Comparison of ENCODE assay signal across 8 cellular contexts in the genomic region with DNA sequence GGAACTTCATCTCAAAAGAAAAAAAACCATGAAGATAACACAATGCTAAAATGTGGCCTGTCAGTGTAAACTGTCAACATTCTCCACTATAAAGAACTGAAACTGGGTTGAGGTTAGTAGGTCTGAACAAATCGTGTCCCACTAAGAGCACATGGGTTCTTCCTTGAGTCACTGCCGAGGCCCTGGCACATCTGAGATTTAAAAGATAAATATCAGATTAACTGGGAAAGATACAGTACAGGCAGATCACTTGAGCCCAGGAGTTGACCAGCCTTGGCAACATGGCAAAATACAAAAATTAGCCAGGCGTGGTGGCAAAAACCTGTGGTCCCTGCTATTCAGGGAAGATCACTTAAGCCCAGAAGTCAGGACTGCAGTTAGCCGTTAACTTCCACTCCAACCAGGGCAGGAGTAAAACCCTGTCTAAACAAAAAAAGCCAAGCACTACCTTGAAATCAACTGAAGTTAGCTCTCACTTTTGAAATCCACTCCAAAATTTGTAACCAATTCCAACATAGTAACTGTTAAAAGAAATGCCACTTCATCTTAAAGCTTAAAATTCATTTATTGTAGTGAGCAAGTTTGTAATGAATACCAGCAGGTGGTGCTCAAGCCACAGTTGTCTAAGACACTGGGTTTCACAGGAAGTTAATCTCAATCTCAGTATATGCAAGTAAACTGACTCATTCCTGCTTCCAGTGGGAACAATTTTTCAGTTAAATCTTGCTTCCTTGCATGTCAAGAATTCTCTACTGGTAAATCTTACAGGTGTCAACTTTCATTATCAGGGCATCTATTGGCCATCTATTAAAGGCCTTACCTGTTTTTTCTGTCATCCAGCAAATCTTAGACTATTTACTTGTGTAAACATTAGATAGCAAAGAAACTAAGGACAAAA. TPM values are rescaled to one million over a fixed set of nuclear protein-coding genes. Genes with fewer than 3 reads are reported as not detected.
DNase-seq lines count a peak whose midpoint lies in the region; ATAC-seq and TF ChIP-seq lines count a peak whose summit lies in the region.

No MANE protein-coding gene starts in this region.

- intact Hi-C loops in IMR-90 (cut with micrococcal nuclease) = loop anchor here (1.0 kb wide), 1 partner anchor 95 kb away; no protein-coding TSS in a partner anchor

- H3K23ac ChIP-seq in IMR-90 (ENCODE audit: low read depth, low read length) = no peak overlapping the region; the same call in 1 of the 2 replicates

- H4K91ac ChIP-seq in IMR-90 (ENCODE audit: insufficient read depth, low read depth, low read length) = no peak overlapping the region

- in situ Hi-C loops in IMR-90 (cut with MboI; ENCODE audit: low sequenced_read_pairs) = no loop called here

- no peak overlapping the region for H2AK5ac ChIP-seq in IMR-90 (ENCODE audit: low read depth, low read length)

- peak overlapping the region; percentile 14 for H2BK5ac ChIP-seq in IMR-90 (ENCODE audit: low read depth, low read length, poor library complexity, severe bottlenecking)

- peak overlapping the region; percentile 79 to 96 (median 83) for H3K27ac Mint-ChIP-seq in brain

- peaks cover 0 to 3% (median 0%) of the 10 kb centered on the region in 5 experiments for H3K9me3 Mint-ChIP-seq in brain

- H3K4me1 Mint-ChIP-seq in brain = peaks cover 52% of the 10 kb centered on the region

- H3K9me3 ChIP-seq in IMR-90 (ENCODE audit: control insufficient read depth, insufficient read depth, low read length) (no peaks in the 10 kb centered on the region), SK-N-MC (ENCODE audit: low read depth, low read length) (peaks cover 7% of the 10 kb centered on the region; the same call in 1 of the 2 replicates)

- peak overlapping the region in 1 of 2 experiments; percentile 60; a peak in 2 of 4 replicates for H4K8ac ChIP-seq in IMR-90 (ENCODE audit: low read depth in 2 of 2, low read length in 2 of 2)

- dilution Hi-C loops in IMR-90 (cut with HindIII; ENCODE audit: low sequenced_read_pairs, unreplicated experiment) = no loop called here

- H3K9me1 ChIP-seq in IMR-90 (ENCODE audit: insufficient read depth, low read length) = no peaks in the 10 kb centered on the region

- CTCF ChIA-PET in IMR-90 (lab: Yijun Ruan, JAX) = interaction anchor here (0.6 kb wide), 1 partner anchor 100 kb away, joined by 3 read pairs; no protein-coding TSS in a partner anchor

- no peaks in the 10 kb centered on the region for H3K27me3 ChIP-seq in IMR-90 (ENCODE audit: control insufficient read depth, insufficient read depth, low read length)

- POLR2A ChIA-PET in IMR-90 (lab: Charles Lee; ENCODE audit: unreplicated experiment) = interaction anchor here (0.6 to 1.0 kb wide), 5 partner anchors 19 to 139 kb away, joined by 3 to 5 read pairs (median 3); partner anchors contain the start of gene SLC17A5

- peak overlapping the region; percentile 14 for H2AK9ac ChIP-seq in IMR-90 (replicated peaks; ENCODE audit: low read depth, low read length, poor library complexity)

- H4K20me1 ChIP-seq in IMR-90 (ENCODE audit: insufficient read depth, low read length) = peaks cover 78% of the 10 kb centered on the region

- H3K36me3 ChIP-seq in IMR-90 (ENCODE audit: control insufficient read depth, insufficient read depth, low read length) (peaks cover 43% of the 10 kb centered on the region), SK-N-MC (ENCODE audit: insufficient read depth, low read length) (peaks cover 56% of the 10 kb centered on the region)

- H3K9ac ChIP-seq in IMR-90 (ENCODE audit: low read depth, low read length) = peak overlapping the region; percentile 27; the same call in 1 of the 2 replicates
- H3K9ac ChIP-seq in SK-N-MC (ENCODE audit: insufficient read length) = no peak overlapping the region

- H4K5ac ChIP-seq in IMR-90 (ENCODE audit: low read depth, low read length) = no peak overlapping the region

- no peak overlapping the region for H3K27ac ChIP-seq in IMR-90 (ENCODE audit: insufficient read depth, low read length)
- peak overlapping the region; percentile 83 for H3K27ac ChIP-seq in SK-N-MC

- H3K4me3 ChIP-seq in IMR-90 (ENCODE audit: insufficient read depth, low read depth, low read length) = no peak overlapping the region
- H3K4me3 ChIP-seq in SK-N-MC = no peak overlapping the region

- peak; percentile 66 for TF ChIP-seq RAD21 in IMR-90 (IDR thresholded peaks at IDR 0.05; ENCODE audit: low read length)

- ATAC-seq in GM21528 (IDR thresholded peaks at IDR 0.05; ENCODE audit: low FRiP score, unreplicated experiment) (peak; percentile 43), IMR-90 (ENCODE audit: low read depth) (no peak)

- H3K4me2 ChIP-seq in IMR-90 (ENCODE audit: low read depth, low read length) = peak overlapping the region; percentile 18; the same call in 1 of the 2 replicates

- H3K4me3 Mint-ChIP-seq in brain = peak overlapping the region; percentile 52 to 85 (median 55)

- peaks cover 7 to 28% of the 10 kb centered on the region in 2 experiments; a peak in 2 of 4 replicates for H3K79me1 ChIP-seq in IMR-90 (ENCODE audit: low read depth in 1 of 2, low read length in 2 of 2)

- 81% methylated on average over 2 of the region's 4 CpGs; no CpG with 5 or more reads in 1 of the 2 experiments for WGBS in IMR-90 (ENCODE audit: extremely low coverage in 2 of 2, insufficient read length in 1 of 2), 2 experiments

- H3K4ac ChIP-seq in IMR-90 (ENCODE audit: low read depth, low read length) = no peak overlapping the region

- H3K18ac ChIP-seq in IMR-90 (ENCODE audit: low read depth, low read length) = no peak overlapping the region

- DNase-seq in NCI-H2029 (lab: John Stamatoyannopoulos, UW) = peak; percentile 34
- DNase-seq in NCI-H2029 treated with DMSO at 0.1 percent for 48 hours (lab: John Stamatoyannopoulos, UW) = no peak
- peak; percentile 88 for DNase-seq in IMR-90
- DNase-seq in SK-N-MC (ENCODE audit: low read depth, low spot score) = peak; percentile 75
- peak; percentile 80 for DNase-seq in iris pigment epithelial cell (ENCODE audit: low read depth)
- DNase-seq in stimulated activated CD4-positive, alpha-beta T cell treated with anti-CD3 and anti-CD28 coated beads, Interleukin-1b, Interleukin-23, amount 100 ng/mL, for 48 hours = peak; percentile 34

- no TSS peak for BruUV-seq in IMR-90 (replicated peaks; lab: Mats Ljungman, UMichigan)

- no peak overlapping the region for H2AFZ ChIP-seq in IMR-90 (replicated peaks; ENCODE audit: low read length, poor library complexity)

- TF ChIP-seq CTCF in IMR-90 (conservative IDR thresholded peaks at IDR 0.05; ENCODE audit: low read depth, low read length) (peak; percentile 65), brain (conservative IDR thresholded peaks at IDR 0.05) (peak; percentile 76 to 79)

- peak overlapping the region; percentile 12; the same call in 1 of the 2 replicates for H3K14ac ChIP-seq in IMR-90 (replicated peaks; ENCODE audit: low read depth, low read length)

- no peaks in the 10 kb centered on the region for H3K4me1 ChIP-seq in IMR-90 (ENCODE audit: control insufficient read depth, insufficient read depth, low read length)

- no peak overlapping the region for H2BK20ac ChIP-seq in IMR-90 (ENCODE audit: low read depth, low read length)

- H2BK15ac ChIP-seq in IMR-90 (ENCODE audit: low read depth, low read length) = no peak overlapping the region

- H3K27me3 Mint-ChIP-seq in brain = peaks cover 6% of the 10 kb centered on the region

- peak; percentile 80 for TF ChIP-seq POLR2A in IMR-90 (IDR thresholded peaks at IDR 0.05; ENCODE audit: low read depth, low read length)

- no peak overlapping the region for H2BK120ac ChIP-seq in IMR-90 (ENCODE audit: low read depth, low read length)

- H3K56ac ChIP-seq in IMR-90 (ENCODE audit: extremely low read depth, insufficient read depth, low read length) = no peak overlapping the region

- peaks cover 68% of the 10 kb centered on the region for H3K36me3 Mint-ChIP-seq in brain

TF ChIP-seq in IMR-90, 13 proteins besides CTCF, POLR2A, EP300 and RAD21:
- TF ChIP-seq CHD1 (IDR thresholded peaks at IDR 0.05; ENCODE audit: low read depth, low read length) (no peak), SMC3 (IDR thresholded peaks at IDR 0.05; ENCODE audit: low read depth, low read length) (peak; percentile 57), CEBPB (IDR thresholded peaks at IDR 0.05; ENCODE audit: low read depth, low read length) (no peak)

RNA-seq across cellular contexts. Expression of gene EEF1A1, which starts 5.4 kb away (rescaled TPM):
- 28,223 and 30,152 TPM in 2 replicates for total RNA-seq in IMR-90 (2012; rRNA removed)
- polyA plus RNA-seq in IMR-90 (2012; rRNA removed) (11,870 and 14,757 TPM in 2 replicates), brain (ENCODE audit: insufficient read depth, low read depth, low replicate concordance) (8,632 TPM)
- 7,454 and 10,082 TPM in 2 replicates for polyA plus RNA-seq in IMR-90 (2012; cell fraction: cytosol; rRNA removed)
- 1,642 and 5,672 TPM in 2 replicates for polyA plus RNA-seq in IMR-90 (2012; cell fraction: nucleus; rRNA removed; ENCODE audit: low replicate concordance)

RNA-seq across cellular contexts. Expression of gene MTO1, which starts 53.9 kb away (rescaled TPM):
- 34.7 and 39.8 TPM in 2 replicates for total RNA-seq in IMR-90 (2012; rRNA removed)
- polyA plus RNA-seq in IMR-90 (2012; rRNA removed) = 12.7 and 15.0 TPM in 2 replicates
- polyA plus RNA-seq in IMR-90 (2012; cell fraction: cytosol; rRNA removed) = 4.3 and 6.3 TPM in 2 replicates
- 12.2 and 32.1 TPM in 2 replicates for polyA plus RNA-seq in IMR-90 (2012; cell fraction: nucleus; rRNA removed; ENCODE audit: low replicate concordance)
- 14.1 TPM for polyA plus RNA-seq in brain (ENCODE audit: insufficient read depth, low read depth, low replicate concordance)
